In the genomic region with DNA sequence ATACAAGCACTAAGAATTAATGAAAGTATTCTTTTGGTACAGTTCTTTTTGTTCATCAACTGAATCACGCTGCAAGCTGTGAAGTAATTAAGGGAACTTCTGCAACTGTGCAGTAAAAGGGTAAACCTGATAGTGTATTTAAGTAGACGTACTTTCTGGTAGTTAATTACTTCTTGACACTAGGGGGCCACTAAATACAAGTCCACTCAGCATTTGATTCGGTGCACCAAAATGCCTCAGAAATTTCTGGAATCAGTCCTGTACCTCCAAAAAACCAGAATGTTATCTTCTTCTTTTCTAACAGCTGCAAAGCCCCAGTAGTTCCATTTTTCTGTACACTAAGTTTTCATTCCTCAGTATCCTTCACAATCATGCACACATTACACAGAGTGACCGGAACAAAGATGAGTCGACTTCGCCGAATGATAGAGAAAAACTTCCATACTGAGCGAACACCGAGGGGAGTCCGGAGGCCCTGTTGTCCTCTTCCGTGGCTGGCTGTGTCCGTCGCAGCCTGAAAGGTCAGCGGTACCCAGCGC, we compare ENCODE assay signal across 8 cellular contexts. TPM values are rescaled to one million over a fixed set of nuclear protein-coding genes. Genes with fewer than 3 reads are reported as not detected.
A peak's percentile ranks its signal among the peaks of the same experiment; 100 is the strongest.
DNase-seq lines count a peak whose midpoint lies in the region; ATAC-seq, FAIRE-seq and TF ChIP-seq lines count a peak whose summit lies in the region.

No MANE protein-coding gene starts in this region.

- FAIRE-seq in GM12892 (lab: Jason Lieb, UNC) = peak; percentile 51

- DNase-seq in AG10803 (ENCODE audit: low read depth) = peak; percentile 58
- peak; percentile 22 for DNase-seq in GM12892 (ENCODE audit: insufficient read length)
- peak; percentile 40 for DNase-seq in NCI-H2227 treated with DMSO at 0.1 percent for 48 hours (lab: John Stamatoyannopoulos, UW)
- no peak for DNase-seq in activated naive CD8-positive, alpha-beta T cell treated with anti-CD3 and anti-CD28 coated beads, Interleukin-2, amount 10 ng/mL, durations not matched to agents 7 days and 5 days
- no peak for DNase-seq in heart right ventricle
- DNase-seq in putamen (ENCODE audit: low spot score) = peak; percentile 47
- no peak for DNase-seq in NCI-H1417 treated with DMSO at 0.1 percent for 48 hours (lab: John Stamatoyannopoulos, UW)

- POLR2A ChIA-PET in activated naive CD8-positive, alpha-beta T cell treated with anti-CD3 and anti-CD28 coated beads, Interleukin-2, amount 10 ng/mL, durations not matched to agents 7 days and 5 days (lab: Charles Lee) = interaction anchor here (0.5 to 1.3 kb wide), 6 partner anchors 80 to 1268 kb away, joined by 3 to 5 read pairs (median 4); a partner anchor contains a TSS

- WGBS in heart right ventricle, 2 donors = 1% methylated on average over 15 of the region's 15 CpGs

- ATAC-seq in HG02885 (IDR thresholded peaks at IDR 0.05; ENCODE audit: poor library complexity, unreplicated experiment) (peak; percentile 46), heart right ventricle (peak in 7 of 8 donors; percentile 28 to 77 (median 53))
- ATAC-seq in activated naive CD8-positive, alpha-beta T cell treated with anti-CD3 and anti-CD28 coated beads, Interleukin-2, amount 10 ng/mL, durations not matched to agents 7 days and 5 days (ENCODE audit: low read depth) = peak; percentile 34

- no peaks in the 10 kb centered on the region for H3K27me3 ChIP-seq in heart right ventricle

- H3K36me3 ChIP-seq in heart right ventricle = peaks cover 0 to 54% (median 22%) of the 10 kb centered on the region in 9 donors

- H3K4me3 Mint-ChIP-seq in activated naive CD8-positive, alpha-beta T cell treated with anti-CD3 and anti-CD28 coated beads, Interleukin-2, amount 10 ng/mL, durations not matched to agents 7 days and 5 days = peak overlapping the region; percentile 94

- H3K9me3 ChIP-seq in heart right ventricle = no peaks in the 10 kb centered on the region

- no peaks in the 10 kb centered on the region for H3K27me3 Mint-ChIP-seq in activated naive CD8-positive, alpha-beta T cell treated with anti-CD3 and anti-CD28 coated beads, Interleukin-2, amount 10 ng/mL, durations not matched to agents 7 days and 5 days

- TF ChIP-seq CTCF in AG10803 (conservative IDR thresholded peaks at IDR 0.05; ENCODE audit: low read length) (peak; percentile 41), heart right ventricle (IDR thresholded peaks at IDR 0.05) (peak in 8 of 9 donors; percentile 9 to 51 (median 38))

- H3K27ac Mint-ChIP-seq in activated naive CD8-positive, alpha-beta T cell treated with anti-CD3 and anti-CD28 coated beads, Interleukin-2, amount 10 ng/mL, durations not matched to agents 7 days and 5 days = peak overlapping the region; percentile 96

- peaks cover 12% of the 10 kb centered on the region for H3K36me3 Mint-ChIP-seq in activated naive CD8-positive, alpha-beta T cell treated with anti-CD3 and anti-CD28 coated beads, Interleukin-2, amount 10 ng/mL, durations not matched to agents 7 days and 5 days

- no peaks in the 10 kb centered on the region for H3K9me3 Mint-ChIP-seq in activated naive CD8-positive, alpha-beta T cell treated with anti-CD3 and anti-CD28 coated beads, Interleukin-2, amount 10 ng/mL, durations not matched to agents 7 days and 5 days

- intact Hi-C loops in heart right ventricle (cut with DNase I) = loop anchor here in 8 of 10 donors (2.0 to 10.0 kb wide), 10 partner anchors 79 to 1202 kb away; a partner anchor contains a TSS

- peak overlapping the region; percentile 12 to 88 (median 78) for H3K27ac ChIP-seq in heart right ventricle

- no peak for TF ChIP-seq POLR2A in GM12892 (IDR thresholded peaks at IDR 0.05; ENCODE audit: low read depth, low read length)

- H3K4me3 ChIP-seq in AG10803 (ENCODE audit: low read length) (peak overlapping the region; percentile 96), heart right ventricle (peak overlapping the region; percentile 79 to 96 (median 91))

- peaks cover 23% of the 10 kb centered on the region for H3K4me1 Mint-ChIP-seq in activated naive CD8-positive, alpha-beta T cell treated with anti-CD3 and anti-CD28 coated beads, Interleukin-2, amount 10 ng/mL, durations not matched to agents 7 days and 5 days

- peaks cover 5 to 48% (median 30%) of the 10 kb centered on the region in 9 donors for H3K4me1 ChIP-seq in heart right ventricle

RNA-seq across cellular contexts. Expression of a gene that starts 0.5 kb away (rescaled TPM):
- polyA plus RNA-seq in GM12892 (2012; ENCODE audit: missing spikeins) = 23.7 TPM
- 10 to 100 TPM; 24.0 to 26.2 TPM for total RNA-seq in activated naive CD8-positive, alpha-beta T cell treated with anti-CD3 and anti-CD28 coated beads, Interleukin-2, amount 10 ng/mL, durations not matched to agents 7 days and 5 days
- 10 to 100 TPM; 33.1 to 62.7 (median 49.2) TPM for total RNA-seq in heart right ventricle
- 10 to 100 TPM; 21.7 to 34.2 TPM for polyA plus RNA-seq in heart right ventricle

RNA-seq across cellular contexts. Expression of a gene that starts 0.6 kb away (rescaled TPM):
- polyA plus RNA-seq in GM12892 (2012; ENCODE audit: missing spikeins) = 241 TPM
- total RNA-seq in activated naive CD8-positive, alpha-beta T cell treated with anti-CD3 and anti-CD28 coated beads, Interleukin-2, amount 10 ng/mL, durations not matched to agents 7 days and 5 days = 100 to 1,000 TPM; 124 to 126 TPM
- 10 to 100 TPM; 29.8 to 79.1 (median 50.5) TPM for total RNA-seq in heart right ventricle
- polyA plus RNA-seq in heart right ventricle = 10 to 100 TPM; 27.4 to 82.9 TPM

Comparison
In these comparisons a context has a peak if more than half of its experiments do, and no peak if none do; other contexts are left out.
1. DNase-seq: peak in AG10803 (single experiment), GM12892 (single experiment), NCI-H2227 treated with DMSO at 0.1 percent for 48 hours (single experiment) and putamen (single experiment); none in activated naive CD8-positive, alpha-beta T cell treated with anti-CD3 and anti-CD28 coated beads, Interleukin-2, amount 10 ng/mL, durations not matched to agents 7 days and 5 days (single experiment), heart right ventricle (0 of 2) and NCI-H1417 treated with DMSO at 0.1 percent for 48 hours (single experiment).
2. Peak in every context shown above with its lines, with median percentiles within 50 percentile points of each other: ATAC-seq.